In the genomic region with DNA sequence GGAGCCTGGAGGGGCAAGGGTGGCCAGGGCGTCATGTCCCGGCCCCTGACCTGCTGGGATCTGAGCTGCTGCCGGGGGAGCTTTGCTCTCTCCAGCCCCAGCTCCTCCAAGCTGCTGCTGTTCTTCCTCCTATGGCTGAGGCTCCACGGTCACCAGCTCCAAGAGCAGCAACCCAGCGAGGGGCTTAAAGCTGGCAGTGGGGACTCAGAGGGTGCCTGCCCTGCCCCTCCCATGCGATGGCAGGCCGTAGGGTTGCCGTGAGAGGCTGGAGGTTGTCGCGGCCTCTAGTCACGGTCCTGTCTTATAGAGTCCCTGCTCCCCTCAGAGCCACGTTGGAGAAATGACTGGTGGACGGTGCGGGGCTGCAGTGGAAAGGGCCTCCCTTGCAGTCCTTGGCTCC, we compare ENCODE assay signal across 17 cellular contexts. TPM values are rescaled to one million over a fixed set of nuclear protein-coding genes. Genes with fewer than 3 reads are reported as not detected.
DNase-seq lines count a peak whose midpoint lies in the region; ATAC-seq and TF ChIP-seq lines count a peak whose summit lies in the region.
"Had no signal": no experiment of that assay in that cellular context is flagged by ENCODE, and none has a peak within 500 bp of the region (broad histone marks: within the 10 kb centered on the region; RNA-seq: fewer than 3 reads in every experiment).

No MANE protein-coding gene starts in this region.

- H3K27me3 Mint-ChIP-seq in CD4-positive, alpha-beta T cell: peaks cover 33% of the 10 kb centered on the region

- H3K14ac ChIP-seq in neuronal stem cell (ENCODE audit: low read length): no peak overlapping the region

- H3K4me1 ChIP-seq in neuronal stem cell (ENCODE audit: control insufficient read depth in 2 of 2, insufficient read depth in 1 of 2, low read depth in 1 of 2, low read length in 2 of 2): peaks cover 14 to 17% of the 10 kb centered on the region in 2 donors

- TF ChIP-seq CTCF in CD4-positive, alpha-beta T cell (IDR thresholded peaks at IDR 0.05): no peak
- TF ChIP-seq CTCF in WERI-Rb-1 (IDR thresholded peaks at IDR 0.05; ENCODE audit: low read depth, low read length): no peak

- no peak overlapping the region for H3K4me2 ChIP-seq in neuronal stem cell (ENCODE audit: insufficient read depth, low read length, poor library complexity, severe bottlenecking)

- H2BK5ac ChIP-seq in neuronal stem cell (ENCODE audit: low read length): no peak overlapping the region

- no peak overlapping the region for H3K27ac ChIP-seq in CD4-positive, alpha-beta T cell (ENCODE audit: low read depth, low read length)
- H3K27ac ChIP-seq in WERI-Rb-1 (peak overlapping the region; percentile 31), neuronal stem cell (replicated peaks; ENCODE audit: low read length) (no peak overlapping the region)
- H3K27ac ChIP-seq: BLaER1 had no signal

- no peaks in the 10 kb centered on the region for H3K79me1 ChIP-seq in neuronal stem cell (ENCODE audit: low read depth, low read length)

- H3K9me3 ChIP-seq in CD4-positive, alpha-beta T cell (ENCODE audit: control insufficient read depth, low read length): no peaks in the 10 kb centered on the region
- H3K9me3 ChIP-seq in WERI-Rb-1 (ENCODE audit: severe bottlenecking) (no peaks in the 10 kb centered on the region), neuronal stem cell (replicated peaks in 1 of 2; ENCODE audit: control insufficient read depth in 2 of 2, insufficient read depth in 1 of 2, low read depth in 1 of 2, low read length in 2 of 2) (peaks cover 0 to 2% of the 10 kb centered on the region in 2 donors)
- H3K9me3 ChIP-seq: BE2C, BLaER1, Caco-2 had no signal

- no peak overlapping the region for H4K8ac ChIP-seq in neuronal stem cell (ENCODE audit: low read depth, low read length)

- peaks cover 5% of the 10 kb centered on the region for H3K27me3 ChIP-seq in CD4-positive, alpha-beta T cell (ENCODE audit: control insufficient read depth, insufficient read depth, low read length)
- H3K27me3 ChIP-seq in WERI-Rb-1 (ENCODE audit: insufficient read depth, low read depth, severe bottlenecking) (no peaks in the 10 kb centered on the region), neuronal stem cell (ENCODE audit: control insufficient read depth in 3 of 3, insufficient read depth in 3 of 3, low read depth in 1 of 3, low read length in 3 of 3) (peaks cover 0 to 72% (median 10%) of the 10 kb centered on the region in 3 experiments)
- H3K27me3 ChIP-seq: BE2C had no signal

- no peak overlapping the region for H2BK12ac ChIP-seq in neuronal stem cell (ENCODE audit: low read length)

- H3K36me3 Mint-ChIP-seq in CD4-positive, alpha-beta T cell (ENCODE audit: low read depth): peaks cover 7% of the 10 kb centered on the region
- H3K36me3 Mint-ChIP-seq: CD14-positive monocyte; CD4-positive, CD25-positive, alpha-beta regulatory T cell; CD8-positive, alpha-beta T cell had no signal

- intact Hi-C loops in CD4-positive, alpha-beta T cell (cut with DNase I, micrococcal nuclease): loop anchor here (1.0 to 2.0 kb wide), 3 partner anchors 21 to 71 kb away; no protein-coding TSS in a partner anchor

- no peak overlapping the region for H2AFZ ChIP-seq in neuronal stem cell (ENCODE audit: low read length)

- WGBS in neuronal stem cell (ENCODE audit: extremely low coverage in 2 of 2, insufficient read length in 2 of 2, insufficient replicate concordance in 1 of 2), 2 donors: no CpG with 5 or more reads among the region's 14 CpGs

- H3K9ac ChIP-seq in neuronal stem cell (ENCODE audit: low read depth, low read length, poor library complexity): peak overlapping the region; percentile 53
- H3K9ac ChIP-seq: BLaER1 had no signal

- no peak overlapping the region for H2BK15ac ChIP-seq in neuronal stem cell (ENCODE audit: low read length)

- H4K91ac ChIP-seq in neuronal stem cell (ENCODE audit: low read depth, low read length, poor library complexity): peak overlapping the region; percentile 38

- H3K23ac ChIP-seq in neuronal stem cell (ENCODE audit: low read depth, low read length, poor library complexity): peak overlapping the region; percentile 67

- H3K36me3 ChIP-seq in WERI-Rb-1 (peaks cover 29% of the 10 kb centered on the region), neuronal stem cell (replicated peaks in 1 of 2; ENCODE audit: control insufficient read depth in 2 of 2, insufficient read depth in 2 of 2, low read length in 2 of 2) (no peaks in the 10 kb centered on the region)
- H3K36me3 ChIP-seq: BLaER1 had no signal

- no peak overlapping the region for H3K4ac ChIP-seq in neuronal stem cell (ENCODE audit: low read length)

- H3K4me3 Mint-ChIP-seq in CD4-positive, alpha-beta T cell: no peak overlapping the region
- H3K4me3 Mint-ChIP-seq: CD8-positive, alpha-beta T cell had no signal

- CTCF ChIA-PET in CD4-positive, alpha-beta T cell (lab: Charles Lee): interaction anchor here (1.0 to 1.6 kb wide), 5 partner anchors 20 to 60 kb away, joined by 3 to 6 read pairs (median 6); no protein-coding TSS in a partner anchor

- no peak overlapping the region for H2BK120ac ChIP-seq in neuronal stem cell (ENCODE audit: low read depth, low read length)

- ATAC-seq in CD4-positive, alpha-beta T cell (ENCODE audit: poor library complexity): no peak

- H3K9me3 Mint-ChIP-seq in CD4-positive, alpha-beta T cell: no peaks in the 10 kb centered on the region
- H3K9me3 Mint-ChIP-seq: CD14-positive monocyte; CD4-positive, CD25-positive, alpha-beta regulatory T cell; CD8-positive, alpha-beta T cell had no signal

- peak overlapping the region; percentile 4 for H2AK5ac ChIP-seq in neuronal stem cell (ENCODE audit: low read depth, low read length)

- no peak for DNase-seq in CD4-positive, alpha-beta T cell
- DNase-seq in WERI-Rb-1 (no peak), neuronal stem cell (ENCODE audit: low spot score) (no peak), NCI-H187 treated with DMSO at 0.1 percent for 48 hours (lab: John Stamatoyannopoulos, UW) (no peak), NCI-H2227 treated with DMSO at 0.1 percent for 48 hours (lab: John Stamatoyannopoulos, UW) (no peak)
- DNase-seq: 8988T, ACHN, BE2C, Caco-2, Calu3, GF-D8 had no signal

- H3K27ac Mint-ChIP-seq in CD4-positive, alpha-beta T cell: peak overlapping the region; percentile 93
- H3K27ac Mint-ChIP-seq: CD14-positive monocyte; CD4-positive, CD25-positive, alpha-beta regulatory T cell had no signal

- peaks cover 47% of the 10 kb centered on the region for H3K4me1 Mint-ChIP-seq in CD4-positive, alpha-beta T cell (ENCODE audit: low read depth)
- H3K4me1 Mint-ChIP-seq: CD14-positive monocyte had no signal

- POLR2A ChIA-PET in CD4-positive, alpha-beta T cell (lab: Charles Lee): interaction anchor here (1.0 to 3.8 kb wide), 5 partner anchors 8 to 71 kb away, joined by 5 to 26 read pairs (median 6); no protein-coding TSS in a partner anchor

- peak overlapping the region; percentile 60 for H3K18ac ChIP-seq in neuronal stem cell (ENCODE audit: low read length)

- H3K4me3 ChIP-seq in WERI-Rb-1 (ENCODE audit: low read depth, low read length) (no peak overlapping the region), neuronal stem cell (ENCODE audit: low read length in 2 of 2) (no peak overlapping the region)
- H3K4me3 ChIP-seq: BLaER1 had no signal

RNA-seq across cellular contexts. Expression of gene DBH, which starts 19.5 kb away (rescaled TPM):
- 1 to 10 TPM; 1.7 to 1.8 TPM for total RNA-seq in CD4-positive, alpha-beta T cell
- not detected for polyA plus RNA-seq in neuronal stem cell (2013, experiment 1 of 2)
- polyA plus RNA-seq in neuronal stem cell (2013, experiment 2 of 2): not detected
- total RNA-seq: A673, Caco-2, Calu3 had no signal
- polyA plus RNA-seq: AG04450; CD14-positive monocyte; CD4-positive, CD25-positive, alpha-beta regulatory T cell had no signal

RNA-seq across cellular contexts. Expression of gene FAM163B, which starts 46.5 kb away (rescaled TPM):
- not detected for total RNA-seq in CD4-positive, alpha-beta T cell
- 0.18 TPM for polyA plus RNA-seq in neuronal stem cell (2013, experiment 1 of 2)
- 0.12 TPM for polyA plus RNA-seq in neuronal stem cell (2013, experiment 2 of 2)
- total RNA-seq: A673; Caco-2; Calu3; CD4-positive, CD25-positive, alpha-beta regulatory T cell; CD8-positive, alpha-beta T cell had no signal
- polyA plus RNA-seq: AG04450; CD14-positive monocyte; CD4-positive, CD25-positive, alpha-beta regulatory T cell had no signal
